8 cellular contexts compared by ENCODE assay signal in the genomic region with DNA sequence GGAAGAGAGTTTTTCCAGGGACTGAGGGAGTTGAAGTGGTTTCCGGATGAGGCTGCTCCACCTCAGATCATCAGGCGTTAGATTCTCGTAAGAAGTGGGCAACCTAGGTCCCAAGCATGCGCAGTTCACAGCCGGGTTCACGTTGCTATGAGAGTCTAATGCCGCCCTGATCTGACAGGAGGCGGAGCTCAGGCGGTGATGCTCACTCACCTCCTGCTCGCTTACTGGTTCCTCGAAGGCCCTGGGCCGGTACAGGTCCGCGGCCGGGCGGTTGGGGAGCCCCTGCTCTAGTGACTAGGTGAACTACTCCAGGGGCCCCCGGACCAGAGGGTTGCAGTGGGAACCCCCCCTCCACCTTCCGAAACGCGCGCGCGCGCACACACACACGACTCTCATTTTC. TPM values are rescaled to one million over a fixed set of nuclear protein-coding genes. Genes with fewer than 3 reads are reported as not detected.
A peak's percentile ranks its signal among the peaks of the same experiment; 100 is the strongest.
DNase-seq lines count a peak whose midpoint lies in the region; ATAC-seq, FAIRE-seq and TF ChIP-seq lines count a peak whose summit lies in the region.

No MANE protein-coding gene starts in this region.

- no peak overlapping the region for H3K9ac ChIP-seq in astrocyte (ENCODE audit: low read length)

- H3K79me2 ChIP-seq in astrocyte (ENCODE audit: insufficient read depth, low read length): peaks cover 35% of the 10 kb centered on the region

- no peak for FAIRE-seq in astrocyte (lab: Jason Lieb, UNC)

- H3K4me2 ChIP-seq in astrocyte (ENCODE audit: low read length): no peak overlapping the region

- H3K36me3 ChIP-seq in astrocyte (ENCODE audit: insufficient read depth, low read length): no peaks in the 10 kb centered on the region

- TF ChIP-seq CTCF in astrocyte (IDR thresholded peaks at IDR 0.05; ENCODE audit: insufficient read depth, low read depth, low read length): no peak
- no peak for TF ChIP-seq CTCF in type B pancreatic cell (conservative IDR thresholded peaks at IDR 0.05)

- peaks cover 28% of the 10 kb centered on the region for H4K20me1 ChIP-seq in astrocyte (ENCODE audit: insufficient read depth, low read length)

- peak; percentile 11 for DNase-seq in stimulated activated CD4-positive, alpha-beta T cell treated with anti-CD3 and anti-CD28 coated beads, Interleukin-12 subunit alpha, Interleukin-12 subunit beta, amount 100 ng/mL, for 4 hours
- DNase-seq in stimulated activated CD4-positive, alpha-beta T cell treated with anti-CD3 and anti-CD28 coated beads, Interleukin-2, amount 100 ng/mL, for 48 hours: no peak
- DNase-seq in astrocyte (ENCODE audit: low read depth) (no peak), naive B cell (no peak), type B pancreatic cell (ENCODE audit: extremely low spot score, unreplicated experiment) (no peak), NCI-H446 treated with DMSO at 0.1 percent for 48 hours (lab: John Stamatoyannopoulos, UW) (no peak), SKM-1 (lab: John Stamatoyannopoulos, UW; ENCODE audit: unreplicated experiment) (no peak)

- no peak overlapping the region for H2AFZ ChIP-seq in astrocyte (ENCODE audit: low read depth, low read length)

- H3K4me3 Mint-ChIP-seq in astrocyte (ENCODE audit: unreplicated experiment) (peak overlapping the region; percentile 77), naive B cell (peak overlapping the region; percentile 61 to 92 (median 88)), type B pancreatic cell (peak overlapping the region; percentile 71)

- H3K9me3 Mint-ChIP-seq in astrocyte (ENCODE audit: unreplicated experiment) (peaks cover 6% of the 10 kb centered on the region), naive B cell (no peaks in the 10 kb centered on the region), type B pancreatic cell (no peaks in the 10 kb centered on the region)

- no peak for ATAC-seq in naive B cell (ENCODE audit: low read depth in 2 of 2)
- no peak for ATAC-seq in HG03045 (IDR thresholded peaks at IDR 0.05; ENCODE audit: unreplicated experiment)

- H3K4me1 Mint-ChIP-seq in astrocyte (ENCODE audit: low read depth, unreplicated experiment): peaks cover 20% of the 10 kb centered on the region
- H3K4me1 Mint-ChIP-seq in naive B cell: peaks cover 26 to 33% (median 26%) of the 10 kb centered on the region in 3 donors
- peaks cover 21% of the 10 kb centered on the region for H3K4me1 Mint-ChIP-seq in type B pancreatic cell (ENCODE audit: unreplicated experiment)

- H3K27me3 ChIP-seq in astrocyte (ENCODE audit: insufficient read depth, low read length): no peaks in the 10 kb centered on the region

- H3K4me1 ChIP-seq in astrocyte (ENCODE audit: insufficient read depth, low read length): peaks cover 11% of the 10 kb centered on the region

- no peak overlapping the region for H3K4me3 ChIP-seq in astrocyte (ENCODE audit: insufficient read depth, low read depth, low read length)

- H3K27ac ChIP-seq in astrocyte (ENCODE audit: low read depth, low read length): no peak overlapping the region

- H3K27me3 Mint-ChIP-seq in astrocyte (ENCODE audit: low read depth, unreplicated experiment) (peaks cover 9% of the 10 kb centered on the region), naive B cell (peaks cover 0 to 16% (median 13%) of the 10 kb centered on the region in 3 donors), type B pancreatic cell (peaks cover 8% of the 10 kb centered on the region)

- H3K27ac Mint-ChIP-seq in astrocyte (ENCODE audit: unreplicated experiment): no peak overlapping the region
- H3K27ac Mint-ChIP-seq in naive B cell: peak overlapping the region in 5 of 6 donors; percentile 53 to 96 (median 76)
- H3K27ac Mint-ChIP-seq in type B pancreatic cell: peak overlapping the region; percentile 52

- peaks cover 5% of the 10 kb centered on the region for H3K9me3 ChIP-seq in astrocyte (ENCODE audit: insufficient read depth, low read depth, low read length)

- H3K36me3 Mint-ChIP-seq in astrocyte (ENCODE audit: low read depth, unreplicated experiment) (peaks cover 5% of the 10 kb centered on the region), naive B cell (no peaks in the 10 kb centered on the region), type B pancreatic cell (peaks cover 6% of the 10 kb centered on the region)

RNA-seq across cellular contexts. Expression of gene RNF130, which starts 1.0 kb away (rescaled TPM):
- total RNA-seq in astrocyte (28.7 and 29.8 TPM in 2 replicates), type B pancreatic cell (ENCODE audit: low replicate concordance) (28.1 and 52.1 TPM in 2 replicates)
- 10 to 100 TPM; 20.1 to 36.1 (median 25.3) TPM for polyA plus RNA-seq in naive B cell (ENCODE audit: low read depth in 6 of 6)
